ENCODE assay signal across 8 cellular contexts in the genomic region with DNA sequence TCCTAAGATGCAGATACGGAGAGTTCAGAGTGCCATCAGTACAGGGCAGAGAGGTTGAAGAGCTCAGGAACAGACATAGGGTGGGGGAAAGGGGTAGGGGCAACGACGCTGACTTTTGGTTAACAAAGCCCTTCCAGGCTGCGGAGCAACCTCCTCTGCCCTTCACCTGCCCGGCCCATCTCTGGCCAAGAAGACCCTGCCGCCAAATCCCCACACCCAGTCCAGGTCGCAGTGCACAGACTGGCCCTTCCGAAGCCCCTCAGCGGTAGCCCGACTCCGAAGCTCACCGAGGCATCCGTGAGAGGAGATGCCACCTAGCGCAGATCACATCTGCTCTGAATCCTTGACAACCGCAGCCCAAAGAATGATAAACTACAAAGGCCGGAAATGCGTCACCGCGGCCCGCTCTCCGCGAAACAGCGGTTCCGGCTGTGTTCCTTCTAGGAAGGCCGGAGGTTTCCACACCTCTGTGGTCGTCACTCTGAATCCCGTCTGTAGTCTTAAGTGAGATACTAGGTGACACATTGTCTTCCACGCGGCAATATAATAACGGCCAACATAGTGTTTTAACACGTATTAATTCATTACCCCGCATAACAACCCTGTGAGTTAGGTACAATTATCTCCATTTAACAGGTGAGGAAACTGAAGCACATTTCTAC. TPM values are rescaled to one million over a fixed set of nuclear protein-coding genes. Genes with fewer than 3 reads are reported as not detected.
DNase-seq lines count a peak whose midpoint lies in the region; ATAC-seq, FAIRE-seq and TF ChIP-seq lines count a peak whose summit lies in the region.

Gene ZSCAN23 (minus strand): TSS at position 380 of the 662 bp plus-strand sequence. CDS start 7,225 bp downstream, outside the sequence.

- DNase-seq in NCI-H2227 treated with DMSO at 0.1 percent for 48 hours (lab: John Stamatoyannopoulos, UW) = peak; percentile 91
- peak; percentile 59 to 81 for DNase-seq in activated CD4-positive, alpha-beta T cell treated with anti-CD3 and anti-CD28 coated beads, Interleukin-2, amount 50 U/mL, for 24 hours (ENCODE audit: low read depth in 1 of 2, low spot score in 1 of 2)
- DNase-seq in dorsolateral prefrontal cortex = peak; percentile 61 to 91 (median 85)
- peak; percentile 58 for DNase-seq in HepG2 (ENCODE audit: low spot score)
- peak; percentile 82 to 84 for DNase-seq in stimulated activated CD4-positive, alpha-beta T cell treated with anti-CD3 and anti-CD28 coated beads, Interleukin-2, amount 100 ng/mL, for 24 hours
- no peak for DNase-seq in AML-193 (lab: John Stamatoyannopoulos, UW)

- H2AFZ ChIP-seq in HepG2 (ENCODE audit: low read length) = peak within 1 kb of the TSS; percentile 75

- H3K4me3 ChIP-seq in dorsolateral prefrontal cortex (peak within 1 kb of the TSS; percentile 54 to 93 (median 77)), HepG2 (replicated peaks in 1 of 3; ENCODE audit: insufficient read depth in 1 of 3, low read depth in 2 of 3, low read length in 3 of 3) (peak within 1 kb of the TSS; percentile 51 to 71 (median 68); a peak in 5 of 6 replicates)

- POLR2A ChIA-PET in HepG2 (lab: Yijun Ruan, JAX) = no interaction called here

- H3K4me1 ChIP-seq in HepG2 (ENCODE audit: insufficient read depth, low read length) = no peaks in the 10 kb centered on the region

- TF ChIP-seq RAD21 in HepG2 (CRISPR knock-in tag; IDR thresholded peaks at IDR 0.05) = no peak

- peaks cover 0 to 32% (median 4%) of the 10 kb centered on the region in 45 donors for H3K27me3 ChIP-seq in dorsolateral prefrontal cortex
- peaks cover 0 to 14% of the 10 kb centered on the region in 2 experiments; a peak in 2 of 5 replicates for H3K27me3 ChIP-seq in HepG2 (ENCODE audit: control insufficient read depth in 1 of 2, insufficient read depth in 2 of 2, low read length in 2 of 2)

- intact Hi-C loops in dorsolateral prefrontal cortex (cut with DNase I) = no loop called here
- intact Hi-C loops in HepG2 (cut with micrococcal nuclease; ENCODE audit: unreplicated experiment) = no loop called here

- in situ Hi-C loops in HepG2 (cut with HindIII; ENCODE audit: extremely low pct_ligation_motif_present, low pct_unique_long_range_greater_than_20kb) = no loop called here

- FAIRE-seq in HepG2 (lab: Jason Lieb, UNC) = no peak

- TF ChIP-seq EP300 in HepG2 (IDR thresholded peaks at IDR 0.05; ENCODE audit: low read depth in 2 of 2, low read length in 2 of 2) (no peak), HepG2 (CRISPR knock-in tag; IDR thresholded peaks at IDR 0.05; ENCODE audit: borderline replicate concordance) (no peak)

- peak within 1 kb of the TSS; percentile 46 for H3K4me2 ChIP-seq in HepG2 (ENCODE audit: low read depth, low read length)

- peak; percentile 47 to 51; a peak in 3 of 4 replicates for TF ChIP-seq POLR2A in HepG2 (IDR thresholded peaks at IDR 0.05; ENCODE audit: insufficient read depth in 1 of 2, low read depth in 2 of 2, low read length in 2 of 2)

- H3K27ac ChIP-seq in dorsolateral prefrontal cortex (peak within 1 kb of the TSS in 33 of 59 donors; percentile 7 to 78 (median 58)), HepG2 (ENCODE audit: extremely low read length, insufficient read depth, low read length) (no peak within 1 kb of the TSS)

- CTCF ChIA-PET in HepG2 (lab: Yijun Ruan, JAX; ENCODE audit: low intra/inter-chr PET ratio, low total read pairs) = no interaction called here

- peak; percentile 95 for ATAC-seq in GM18517 (IDR thresholded peaks at IDR 0.05; ENCODE audit: unreplicated experiment)
- ATAC-seq in HG03060 (IDR thresholded peaks at IDR 0.05; ENCODE audit: low read depth, unreplicated experiment) = peak; percentile 85
- ATAC-seq in HepG2 = peak; percentile 80

- BruUV-seq in HepG2 (replicated peaks; lab: Mats Ljungman, UMichigan) = no TSS peak

- no peaks in the 10 kb centered on the region for H4K20me1 ChIP-seq in HepG2 (ENCODE audit: insufficient read depth, low read length)

- H3K9me3 ChIP-seq in HepG2 (ENCODE audit: low read length) = no peaks in the 10 kb centered on the region

- TF ChIP-seq CTCF in dorsolateral prefrontal cortex (IDR thresholded peaks at IDR 0.05 in 54 of 56, conservative IDR thresholded peaks at IDR 0.05 in 2 of 56; ENCODE audit: low read depth in 1 of 56, partially characterized antibody in 56 of 56) (peak in 4 of 56 donors; percentile 9 to 19 (median 16)), HepG2 (CRISPR knock-in tag; IDR thresholded peaks at IDR 0.05) (no peak)

- H3K79me2 ChIP-seq in HepG2 (ENCODE audit: insufficient read depth, low read length) = no peaks in the 10 kb centered on the region

- H3K9ac ChIP-seq in HepG2 (ENCODE audit: insufficient read depth, low read depth, low read length) = peak within 1 kb of the TSS; percentile 56

- H3K36me3 ChIP-seq in HepG2 (replicated peaks in 1 of 2; ENCODE audit: control insufficient read depth in 1 of 2, insufficient read depth in 2 of 2, low read length in 2 of 2) = no peaks in the 10 kb centered on the region

- 48% methylated on average over 27 of the region's 32 CpGs for WGBS in HepG2 (ENCODE audit: low lambda C conversion rate)

TF ChIP-seq in HepG2, 621 proteins besides CTCF, POLR2A, EP300 and RAD21 (continues in another document):
- TF ChIP-seq ZNF772 (CRISPR knock-in tag; IDR thresholded peaks at IDR 0.05) = no peak
- peak; percentile 70; the same call in 1 of the 2 replicates for TF ChIP-seq YEATS2 (CRISPR knock-in tag; IDR thresholded peaks at IDR 0.05; ENCODE audit: borderline replicate concordance)
- TF ChIP-seq, protein P1, sequence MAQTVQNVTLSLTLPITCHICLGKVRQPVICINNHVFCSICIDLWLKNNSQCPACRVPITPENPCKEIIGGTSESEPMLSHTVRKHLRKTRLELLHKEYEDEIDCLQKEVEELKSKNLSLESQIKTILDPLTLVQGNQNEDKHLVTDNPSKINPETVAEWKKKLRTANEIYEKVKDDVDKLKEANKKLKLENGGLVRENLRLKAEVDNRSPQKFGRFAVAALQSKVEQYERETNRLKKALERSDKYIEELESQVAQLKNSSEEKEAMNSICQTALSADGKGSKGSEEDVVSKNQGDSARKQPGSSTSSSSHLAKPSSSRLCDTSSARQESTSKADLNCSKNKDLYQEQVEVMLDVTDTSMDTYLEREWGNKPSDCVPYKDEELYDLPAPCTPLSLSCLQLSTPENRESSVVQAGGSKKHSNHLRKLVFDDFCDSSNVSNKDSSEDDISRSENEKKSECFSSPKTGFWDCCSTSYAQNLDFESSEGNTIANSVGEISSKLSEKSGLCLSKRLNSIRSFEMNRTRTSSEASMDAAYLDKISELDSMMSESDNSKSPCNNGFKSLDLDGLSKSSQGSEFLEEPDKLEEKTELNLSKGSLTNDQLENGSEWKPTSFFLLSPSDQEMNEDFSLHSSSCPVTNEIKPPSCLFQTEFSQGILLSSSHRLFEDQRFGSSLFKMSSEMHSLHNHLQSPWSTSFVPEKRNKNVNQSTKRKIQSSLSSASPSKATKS (CRISPR knock-in tag; IDR thresholded peaks at IDR 0.05) = no peak
- TF ChIP-seq MXD4 (CRISPR knock-in tag; IDR thresholded peaks at IDR 0.05) = no peak
- TF ChIP-seq SP4 (CRISPR knock-in tag; IDR thresholded peaks at IDR 0.05) = 0 out of 2 replicates have a peak, but pooled peaks have one; percentile 25
- TF ChIP-seq, protein P2, sequence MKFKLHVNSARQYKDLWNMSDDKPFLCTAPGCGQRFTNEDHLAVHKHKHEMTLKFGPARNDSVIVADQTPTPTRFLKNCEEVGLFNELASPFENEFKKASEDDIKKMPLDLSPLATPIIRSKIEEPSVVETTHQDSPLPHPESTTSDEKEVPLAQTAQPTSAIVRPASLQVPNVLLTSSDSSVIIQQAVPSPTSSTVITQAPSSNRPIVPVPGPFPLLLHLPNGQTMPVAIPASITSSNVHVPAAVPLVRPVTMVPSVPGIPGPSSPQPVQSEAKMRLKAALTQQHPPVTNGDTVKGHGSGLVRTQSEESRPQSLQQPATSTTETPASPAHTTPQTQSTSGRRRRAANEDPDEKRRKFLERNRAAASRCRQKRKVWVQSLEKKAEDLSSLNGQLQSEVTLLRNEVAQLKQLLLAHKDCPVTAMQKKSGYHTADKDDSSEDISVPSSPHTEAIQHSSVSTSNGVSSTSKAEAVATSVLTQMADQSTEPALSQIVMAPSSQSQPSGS (CRISPR knock-in tag; IDR thresholded peaks at IDR 0.05) = 0 out of 2 replicates have a peak, but pooled peaks have one; percentile 22
- peak; percentile 77 for TF ChIP-seq GABPA (IDR thresholded peaks at IDR 0.05; ENCODE audit: low read depth, low read length)
- peak; percentile 96 for TF ChIP-seq GABPA (CRISPR knock-in tag; IDR thresholded peaks at IDR 0.05; ENCODE audit: low read depth)
- TF ChIP-seq CCAR2 (optimal IDR thresholded peaks at IDR 0.05; ENCODE audit: low read depth, low read length) = no peak
- TF ChIP-seq ARHGAP35 (CRISPR knock-in tag; IDR thresholded peaks at IDR 0.05; ENCODE audit: borderline replicate concordance) = no peak
- TF ChIP-seq HNRNPUL1 (IDR thresholded peaks at IDR 0.05; ENCODE audit: low read depth, low read length) = no peak
- no peak for TF ChIP-seq ZNF629 (CRISPR knock-in tag; conservative IDR thresholded peaks at IDR 0.05)

RNA-seq across cellular contexts. Expression of gene ZSCAN23, which starts in this region (rescaled TPM):
- total RNA-seq in dorsolateral prefrontal cortex (10 to 100 TPM in 13 of 120 experiments, 1 to 10 TPM in 107; 2.8 to 15.4 (median 6.4) TPM), HepG2 (2016; rRNA removed; fragmentation: Illumina TruSeq; extraction: Trizol) (0.91 and 1.2 TPM in 2 replicates)
- total RNA-seq in HepG2 (2016; cell fraction: cytosol; rRNA removed; fragmentation: Illumina TruSeq; extraction: Trizol; ENCODE audit: low read depth) = not detected in 2 replicates
- total RNA-seq in HepG2 (2016; cell fraction: insoluble cytoplasmic fraction; rRNA removed; fragmentation: Illumina TruSeq; extraction: Trizol) = 0.86 and 1.2 TPM in 2 replicates
- total RNA-seq in HepG2 (2016; cell fraction: membrane; rRNA removed; fragmentation: Illumina TruSeq; extraction: Trizol) = 0.71 and 0.79 TPM in 2 replicates
- 4.0 and 4.2 TPM in 2 replicates for total RNA-seq in HepG2 (2016; cell fraction: nucleus; rRNA removed; fragmentation: Illumina TruSeq; extraction: Trizol)
- 0.29 and 0.35 TPM in 2 replicates for polyA plus RNA-seq in HepG2 (2011; rRNA removed)
- polyA plus RNA-seq in HepG2 (2011; cell fraction: cytosol; rRNA removed) = 0.05 and 0.21 TPM in 2 replicates
- 0.53 and 1.4 TPM in 2 replicates for polyA plus RNA-seq in HepG2 (2011; cell fraction: nucleus; rRNA removed)
- polyA plus RNA-seq in HepG2 (2012) = 0.27 and 0.76 TPM in 2 replicates
- polyA plus RNA-seq in HepG2 (2016; cell fraction: cytosol; fragmentation: Illumina TruSeq; extraction: Trizol; ENCODE audit: low read depth) = not detected in 2 replicates
- polyA plus RNA-seq in HepG2 (2016; cell fraction: insoluble cytoplasmic fraction; fragmentation: Illumina TruSeq; extraction: Trizol; ENCODE audit: low read depth) = 0.39 and 0.53 TPM in 2 replicates
- polyA plus RNA-seq in HepG2 (2016; cell fraction: membrane; fragmentation: Illumina TruSeq; extraction: Trizol; ENCODE audit: low read depth) = not detected in 2 replicates
- 1.2 and 1.4 TPM in 2 replicates for polyA plus RNA-seq in HepG2 (2016; cell fraction: nucleus; fragmentation: Illumina TruSeq; extraction: Trizol; ENCODE audit: insufficient read depth, low read depth)
- 0.52 TPM in 1 of 2 replicates, not detected in the other for polyA minus RNA-seq in HepG2 (2011; rRNA and poly(A)+ RNA removed; ENCODE audit: low replicate concordance)
- polyA minus RNA-seq in HepG2 (2011; cell fraction: cytosol; rRNA and poly(A)+ RNA removed) = 0.59 TPM in 1 of 2 replicates, not detected in the other
- polyA minus RNA-seq in HepG2 (2011; cell fraction: nucleus; rRNA and poly(A)+ RNA removed) = 4.2 and 5.8 TPM in 2 replicates

Comparison
In these comparisons a context has a peak if more than half of its experiments do, and no peak if none do; other contexts are left out.
1. DNase-seq: peak in NCI-H2227 treated with DMSO at 0.1 percent for 48 hours (single experiment), activated CD4-positive, alpha-beta T cell treated with anti-CD3 and anti-CD28 coated beads, Interleukin-2, amount 50 U/mL, for 24 hours (2 of 2), dorsolateral prefrontal cortex (10 of 10), HepG2 (single experiment) and stimulated activated CD4-positive, alpha-beta T cell treated with anti-CD3 and anti-CD28 coated beads, Interleukin-2, amount 100 ng/mL, for 24 hours (2 of 2); none in AML-193 (0 of 2).
2. Peak in every context shown above with its lines, with median percentiles within 50 percentile points of each other: ATAC-seq.